Comparison of ENCODE assay signal across 8 cellular contexts in genomic region chr16:53054670-53055485, GRCh38. TPM values are rescaled to one million over a fixed set of nuclear protein-coding genes. Genes with fewer than 3 reads are reported as not detected.
DNase-seq lines count a peak whose midpoint lies in the region; ATAC-seq, FAIRE-seq and TF ChIP-seq lines count a peak whose summit lies in the region.

Gene CHD9 (plus strand): TSS chr16:53054991. CDS start chr16:53156090, 101,099 bp downstream.

- no peak for TF ChIP-seq EP300 in upper lobe of left lung (IDR thresholded peaks at IDR 0.05)

- peak; percentile 93 for FAIRE-seq in GM12891 (lab: Jason Lieb, UNC)

- CTCF ChIA-PET in T-cell (lab: Charles Lee), result interaction anchor here (0.6 to 2.2 kb wide), 18 partner anchors 45 to 1620 kb away, joined by 3 to 13 read pairs (median 3); no protein-coding TSS in a partner anchor

- peak; percentile 85 for DNase-seq in GM12891 (ENCODE audit: insufficient read length, low spot score)
- peak; percentile 81 for DNase-seq in NCI-H1436 (lab: John Stamatoyannopoulos, UW)
- DNase-seq in T-cell, result peak; percentile 39 to 76 (median 64)
- DNase-seq in heart left ventricle, result peak; percentile 85 to 93 (median 87)
- peak; percentile 94 for DNase-seq in posterior vena cava (ENCODE audit: low spot score)
- DNase-seq in upper lobe of left lung, result peak; percentile 90 to 95

- H3K9me3 Mint-ChIP-seq in T-cell, result no peaks in the 10 kb centered on the region

- 0 to 1% (median 0%) methylated on average over 57 to 62 of the region's 62 CpGs for WGBS in adipose tissue, 3 donors
- 1% methylated on average over 9 to 62 of the region's 62 CpGs for WGBS in heart left ventricle, 4 donors
- 1 to 3% methylated on average over 12 to 44 of the region's 62 CpGs for WGBS in upper lobe of left lung, 2 donors

- H3K27ac Mint-ChIP-seq in T-cell, result peak within 1 kb of the TSS; percentile 64 to 65

- POLR2A ChIA-PET in T-cell (lab: Charles Lee), result no interaction called here

- H3K27me3 ChIP-seq in heart left ventricle, result no peaks in the 10 kb centered on the region
- no peaks in the 10 kb centered on the region for H3K27me3 ChIP-seq in upper lobe of left lung

- H3K4me1 Mint-ChIP-seq in T-cell, result peaks cover 14 to 25% (median 22%) of the 10 kb centered on the region in 3 donors

- TF ChIP-seq CTCF in heart left ventricle (IDR thresholded peaks at IDR 0.05) (peak; percentile 99 to 100 (median 100)), upper lobe of left lung (IDR thresholded peaks at IDR 0.05) (peak; percentile 97 to 100 (median 100))

- no peaks in the 10 kb centered on the region for H3K36me3 ChIP-seq in heart left ventricle
- no peaks in the 10 kb centered on the region for H3K36me3 ChIP-seq in upper lobe of left lung

- H3K36me3 Mint-ChIP-seq in T-cell, result no peaks in the 10 kb centered on the region

- peaks cover 0 to 5% of the 10 kb centered on the region in 2 donors for H3K27me3 Mint-ChIP-seq in T-cell

- H3K9me3 ChIP-seq in heart left ventricle (no peaks in the 10 kb centered on the region), upper lobe of left lung (no peaks in the 10 kb centered on the region)

- H3K4me1 ChIP-seq in heart left ventricle (peaks cover 0 to 45% (median 29%) of the 10 kb centered on the region in 12 donors), upper lobe of left lung (peaks cover 23 to 57% (median 35%) of the 10 kb centered on the region in 4 donors)

- peak within 1 kb of the TSS; percentile 79 to 88 (median 85) for H3K4me3 Mint-ChIP-seq in T-cell

- TF ChIP-seq POLR2A in GM12891 (IDR thresholded peaks at IDR 0.05; ENCODE audit: low read depth, low read length), result no peak
- peak in 1 of 2 donors; percentile 27 for TF ChIP-seq POLR2A in heart left ventricle (IDR thresholded peaks at IDR 0.05)
- peak in 2 of 4 donors; percentile 47 to 53 for TF ChIP-seq POLR2A in upper lobe of left lung (IDR thresholded peaks at IDR 0.05)

- H3K4me3 ChIP-seq in heart left ventricle, result peak within 1 kb of the TSS; percentile 38 to 93 (median 78)
- H3K4me3 ChIP-seq in upper lobe of left lung, result peak within 1 kb of the TSS; percentile 49 to 70 (median 65)

- peak; percentile 86 for ATAC-seq in HG02798 (IDR thresholded peaks at IDR 0.05; ENCODE audit: poor library complexity, unreplicated experiment)
- peak; percentile 93 to 95 (median 94) for ATAC-seq in T-cell (replicated peaks in 1 of 4)
- peak; percentile 81 to 94 (median 92) for ATAC-seq in heart left ventricle
- peak; percentile 96 to 97 for ATAC-seq in upper lobe of left lung (ENCODE audit: low FRiP score in 2 of 2)

- H3K27ac ChIP-seq in adipose tissue (ENCODE audit: low read depth, low read length) (peak within 1 kb of the TSS; percentile 54), heart left ventricle (peak within 1 kb of the TSS; percentile 81 to 96 (median 91)), upper lobe of left lung (peak within 1 kb of the TSS; percentile 87 to 95 (median 90))

- intact Hi-C loops in heart left ventricle (cut with DNase I) (loop anchor here (1.0 to 10.0 kb wide), 21 partner anchors 37 to 450 kb away; partner anchors contain the start of gene AKTIP (in 1 of the 10)), posterior vena cava (cut with DNase I) (loop anchor here in 1 of 2 donors (10.0 kb wide), 2 partner anchors 70 to 160 kb away; no protein-coding TSS in a partner anchor)

TF ChIP-seq in GM12891, 5 proteins besides CTCF, POLR2A, EP300 and RAD21:
- TF ChIP-seq POLR2AphosphoS5 (IDR thresholded peaks at IDR 0.05; ENCODE audit: low read depth, low read length) (no peak), TAF1 (IDR thresholded peaks at IDR 0.05; ENCODE audit: low read depth, low read length) (peak; percentile 48; the same call in 1 of the 2 replicates), SPI1 (IDR thresholded peaks at IDR 0.05; ENCODE audit: low read depth, low read length) (peak; percentile 49), POU2F2 (IDR thresholded peaks at IDR 0.05; ENCODE audit: low read depth, low read length) (peak; percentile 83), PAX5 (IDR thresholded peaks at IDR 0.05; ENCODE audit: insufficient read depth, low read length, severe bottlenecking) (peak; percentile 53)

RNA-seq across cellular contexts. Expression of gene CHD9, which starts in this region (rescaled TPM):
- polyA plus RNA-seq in GM12891 (2012; ENCODE audit: low read depth, missing spikeins), result 26.8 TPM
- total RNA-seq in T-cell (10 to 100 TPM; 33.0 to 39.3 (median 33.8) TPM), heart left ventricle (10 to 100 TPM; 37.9 to 56.2 (median 44.1) TPM), posterior vena cava (10 to 100 TPM; 84.7 to 90.4 TPM), upper lobe of left lung (10 to 100 TPM; 55.6 to 98.8 (median 68.3) TPM)
- polyA plus RNA-seq in adipose tissue (10 to 100 TPM; 11.7 to 20.1 (median 15.4) TPM), heart left ventricle (10 to 100 TPM; 11.8 to 13.1 TPM)

Comparison
In these comparisons a context has a peak if more than half of its experiments do, and no peak if none do; other contexts are left out.
1. Peak in every context shown above with its lines: DNase-seq, ATAC-seq, H3K4me3 ChIP-seq and H3K27ac ChIP-seq.